Comparison of ENCODE assay signal across 9 cellular contexts in genomic region chr5:149422429-149423286, GRCh38. TPM values are rescaled to one million over a fixed set of nuclear protein-coding genes. Genes with fewer than 3 reads are reported as not detected.
A peak's percentile ranks its signal among the peaks of the same experiment; 100 is the strongest.
DNase-seq lines count a peak whose midpoint lies in the region; ATAC-seq and TF ChIP-seq lines count a peak whose summit lies in the region.
"Had no signal": no experiment of that assay in that cellular context is flagged by ENCODE, and none has a peak within 500 bp of the region (broad histone marks: within the 10 kb centered on the region; RNA-seq: fewer than 3 reads in every experiment).

No MANE protein-coding gene starts in this region.

- peaks cover 54% of the 10 kb centered on the region for H3K36me3 Mint-ChIP-seq in HFFc6 (ENCODE audit: low read depth)

- peak overlapping the region; percentile 36; the same call in 1 of the 2 replicates for H3K4me3 Mint-ChIP-seq in HFFc6

- H3K4me3 ChIP-seq in skin epidermis, result no peak overlapping the region

- ATAC-seq in HG03571 (IDR thresholded peaks at IDR 0.05; ENCODE audit: unreplicated experiment), result no peak

- DNase-seq in HFFc6 (no peak), astrocyte of the hippocampus (ENCODE audit: low read depth, low spot score) (peak; percentile 75), iPS-NIHi7 (ENCODE audit: extremely low spot score) (peak; percentile 68), OCI-M1 (lab: John Stamatoyannopoulos, UW) (no peak), RKO (ENCODE audit: low spot score) (no peak), NCI-H146 (lab: John Stamatoyannopoulos, UW) (no peak)

- peak overlapping the region in 12 of 21 experiments; percentile 9 to 55 (median 37) for H3K27ac ChIP-seq in skin epidermis

- peak overlapping the region; percentile 87 for H3K27ac Mint-ChIP-seq in HFFc6

- H3K4me1 Mint-ChIP-seq in HFFc6 (ENCODE audit: low read depth), result peaks cover 97% of the 10 kb centered on the region

- TF ChIP-seq CTCF in HFFc6 (IDR thresholded peaks at IDR 0.05), result no peak

- peaks cover 7% of the 10 kb centered on the region for H3K27me3 Mint-ChIP-seq in HFFc6 (ENCODE audit: insufficient read depth)

- no peaks in the 10 kb centered on the region for H3K9me3 Mint-ChIP-seq in HFFc6

RNA-seq across cellular contexts. Expression of gene IL17B, which starts 43.6 kb away (rescaled TPM):
- under 1 TPM; 0.50 to 0.85 (median 0.76) TPM for total RNA-seq in HFFc6 (2021; fragmentation: NEBNext Ultra II Directional; extraction: Animal tissue kit (Norgen Biotek cat#: 25700))
- total RNA-seq: mononuclear cell had no signal

Comparison
In these comparisons a context has a peak if more than half of its experiments do, and no peak if none do; other contexts are left out.
1. DNase-seq: peak in astrocyte of the hippocampus (single experiment) and iPS-NIHi7 (single experiment); none in HFFc6 (single experiment), OCI-M1 (single experiment), RKO (single experiment) and NCI-H146 (single experiment).